20 cellular contexts compared by ENCODE assay signal in the genomic region with DNA sequence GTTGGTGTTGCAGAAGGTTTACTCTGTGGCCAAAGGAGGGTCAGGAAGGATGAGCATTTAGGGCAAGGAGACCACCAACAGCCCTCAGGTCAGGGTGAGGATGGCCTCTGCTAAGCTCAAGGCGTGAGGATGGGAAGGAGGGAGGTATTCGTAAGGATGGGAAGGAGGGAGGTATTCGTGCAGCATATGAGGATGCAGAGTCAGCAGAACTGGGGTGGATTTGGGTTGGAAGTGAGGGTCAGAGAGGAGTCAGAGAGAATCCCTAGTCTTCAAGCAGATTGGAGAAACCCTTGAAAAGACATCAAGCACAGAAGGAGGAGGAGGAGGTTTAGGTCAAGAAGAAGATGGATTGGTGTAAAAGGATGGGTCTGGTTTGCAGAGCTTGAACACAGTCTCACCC. TPM values are rescaled to one million over a fixed set of nuclear protein-coding genes. Genes with fewer than 3 reads are reported as not detected.
DNase-seq lines count a peak whose midpoint lies in the region; ATAC-seq, FAIRE-seq and TF ChIP-seq lines count a peak whose summit lies in the region.
"Had no signal": no experiment of that assay in that cellular context is flagged by ENCODE, and none has a peak within 500 bp of the region (broad histone marks: within the 10 kb centered on the region; RNA-seq: fewer than 3 reads in every experiment).

No MANE protein-coding gene starts in this region.

- dilution Hi-C loops in IMR-90 (cut with HindIII; ENCODE audit: low sequenced_read_pairs, unreplicated experiment) = no loop called here

- H3K56ac ChIP-seq in IMR-90 (ENCODE audit: extremely low read depth, insufficient read depth, low read length) = no peak overlapping the region

- ATAC-seq in activated naive CD8-positive, alpha-beta T cell treated with anti-CD3 and anti-CD28 coated beads, Interleukin-2, amount 10 ng/mL, durations not matched to agents 7 days and 5 days (ENCODE audit: low read depth) = no peak
- ATAC-seq in IMR-90 (ENCODE audit: low read depth) = no peak
- ATAC-seq in K562 = no peak
- ATAC-seq in stimulated activated effector memory CD8-positive, alpha-beta T cell treated with anti-CD3 and anti-CD28 coated beads, Interleukin-12 subunit alpha, Interleukin-12 subunit beta, amount 100 ng/mL, for 72 hours = no peak
- no peak for ATAC-seq in HG03159 (IDR thresholded peaks at IDR 0.05; ENCODE audit: unreplicated experiment)
- ATAC-seq: HCT116 had no signal

- H3K4me1 ChIP-seq in IMR-90 (ENCODE audit: control insufficient read depth, insufficient read depth, low read length) (no peaks in the 10 kb centered on the region), K562 (replicated peaks in 1 of 2; ENCODE audit: control insufficient read depth in 2 of 2, insufficient read depth in 2 of 2, low read length in 2 of 2) (no peaks in the 10 kb centered on the region), thyroid gland (no peaks in the 10 kb centered on the region)

- H3K9me3 Mint-ChIP-seq in activated naive CD8-positive, alpha-beta T cell treated with anti-CD3 and anti-CD28 coated beads, Interleukin-2, amount 10 ng/mL, durations not matched to agents 7 days and 5 days = no peaks in the 10 kb centered on the region
- no peaks in the 10 kb centered on the region for H3K9me3 Mint-ChIP-seq in activated naive CD8-positive, alpha-beta T cell treated with anti-CD3 and anti-CD28 coated beads for 36 hours
- no peaks in the 10 kb centered on the region for H3K9me3 Mint-ChIP-seq in stimulated activated effector memory CD8-positive, alpha-beta T cell treated with anti-CD3 and anti-CD28 coated beads, Interleukin-12 subunit alpha, Interleukin-12 subunit beta, amount 100 ng/mL, for 72 hours

- TF ChIP-seq POLR2A in IMR-90 (IDR thresholded peaks at IDR 0.05; ENCODE audit: low read depth, low read length) (no peak), K562 (conservative IDR thresholded peaks at IDR 0.05) (no peak), thyroid gland (IDR thresholded peaks at IDR 0.05) (no peak)

- H3K23ac ChIP-seq in IMR-90 (ENCODE audit: low read depth, low read length) = no peak overlapping the region

- H3K36me3 ChIP-seq in IMR-90 (ENCODE audit: control insufficient read depth, insufficient read depth, low read length) = no peaks in the 10 kb centered on the region
- H3K36me3 ChIP-seq in K562 (ENCODE audit: control insufficient read depth, insufficient read depth, low read length) = no peaks in the 10 kb centered on the region
- no peaks in the 10 kb centered on the region for H3K36me3 ChIP-seq in thyroid gland

- 57% methylated on average over 2 of the region's 3 CpGs; no CpG with 5 or more reads in 1 of the 2 experiments for WGBS in IMR-90 (ENCODE audit: extremely low coverage in 2 of 2, insufficient read length in 1 of 2), 2 experiments
- WGBS in K562 (ENCODE audit: insufficient coverage, low coverage, missing lambda C conversion rate) = 2% methylated on average over 3 of the region's 3 CpGs
- WGBS in thyroid gland, 2 donors = 80 to 89% methylated on average over 3 of the region's 3 CpGs

- H3K4ac ChIP-seq in IMR-90 (ENCODE audit: low read depth, low read length) = no peak overlapping the region

- H2BK15ac ChIP-seq in IMR-90 (ENCODE audit: low read depth, low read length) = no peak overlapping the region

- DNase-seq in activated naive CD8-positive, alpha-beta T cell treated with anti-CD3 and anti-CD28 coated beads, Interleukin-2, amount 10 ng/mL, durations not matched to agents 7 days and 5 days = no peak
- no peak for DNase-seq in activated naive CD8-positive, alpha-beta T cell treated with anti-CD3 and anti-CD28 coated beads for 36 hours
- no peak for DNase-seq in IMR-90
- DNase-seq in K562 (ENCODE audit: extremely low read depth in 1 of 4, low spot score in 3 of 4) = no peak
- no peak for DNase-seq in stimulated activated effector memory CD8-positive, alpha-beta T cell treated with anti-CD3 and anti-CD28 coated beads, Interleukin-12 subunit alpha, Interleukin-12 subunit beta, amount 100 ng/mL, for 72 hours (ENCODE audit: low spot score in 2 of 2)
- no peak for DNase-seq in thyroid gland
- no peak for DNase-seq in activated effector memory CD4-positive, alpha-beta T cell treated with anti-CD3 and anti-CD28 coated beads, Interleukin-2, amount 50 U/mL, for 16 hours
- DNase-seq: DMS79 treated with DMSO at 0.1 percent for 48 hours, NCI-H1417 treated with DMSO at 0.1 percent for 48 hours, NCI-H2029, NCI-H2171 treated with DMSO at 0.1 percent for 48 hours, NCI-H446 treated with DMSO at 0.1 percent for 48 hours, OCI-M1 had no signal

- no TSS peak for BruUV-seq in IMR-90 (replicated peaks; lab: Mats Ljungman, UMichigan)
- BruUV-seq in K562 (replicated peaks; lab: Mats Ljungman, UMichigan) = no TSS peak

- H4K8ac ChIP-seq in IMR-90 (ENCODE audit: low read depth in 2 of 2, low read length in 2 of 2) = no peak overlapping the region

- POLR2A ChIA-PET in activated naive CD8-positive, alpha-beta T cell treated with anti-CD3 and anti-CD28 coated beads, Interleukin-2, amount 10 ng/mL, durations not matched to agents 7 days and 5 days (lab: Charles Lee) = interaction anchor here (0.6 to 2.3 kb wide), 3 partner anchors 9 to 161 kb away, joined by 3 to 7 read pairs (median 4); no protein-coding TSS in a partner anchor
- POLR2A ChIA-PET in IMR-90 (lab: Charles Lee; ENCODE audit: unreplicated experiment) = no interaction called here
- POLR2A ChIA-PET in K562 (lab: Yijun Ruan, JAX) = interaction anchor here (0.6 to 1.0 kb wide), 2 partner anchors 11 to 12 kb away, joined by 4 to 6 read pairs; no protein-coding TSS in a partner anchor

- no peak for TF ChIP-seq CTCF in IMR-90 (conservative IDR thresholded peaks at IDR 0.05; ENCODE audit: low read depth, low read length)
- no peak for TF ChIP-seq CTCF in K562 (IDR thresholded peaks at IDR 0.05 in 2 of 3, conservative IDR thresholded peaks at IDR 0.05 in 1 of 3; ENCODE audit: insufficient read depth in 2 of 3, low read depth in 1 of 3, low read length in 3 of 3)
- no peak for TF ChIP-seq CTCF in thyroid gland (IDR thresholded peaks at IDR 0.05)

- H2AK9ac ChIP-seq in IMR-90 (replicated peaks; ENCODE audit: low read depth, low read length, poor library complexity) = no peak overlapping the region

- no peaks in the 10 kb centered on the region for H3K9me3 ChIP-seq in IMR-90 (ENCODE audit: control insufficient read depth, insufficient read depth, low read length)
- no peaks in the 10 kb centered on the region for H3K9me3 ChIP-seq in K562 (replicated peaks; ENCODE audit: control insufficient read depth, insufficient read depth, low read depth, low read length)
- H3K9me3 ChIP-seq in thyroid gland = no peaks in the 10 kb centered on the region

- H2BK5ac ChIP-seq in IMR-90 (ENCODE audit: low read depth, low read length, poor library complexity, severe bottlenecking) = no peak overlapping the region

- peaks cover 31% of the 10 kb centered on the region for H3K36me3 Mint-ChIP-seq in activated naive CD8-positive, alpha-beta T cell treated with anti-CD3 and anti-CD28 coated beads, Interleukin-2, amount 10 ng/mL, durations not matched to agents 7 days and 5 days
- no peaks in the 10 kb centered on the region for H3K36me3 Mint-ChIP-seq in activated naive CD8-positive, alpha-beta T cell treated with anti-CD3 and anti-CD28 coated beads for 36 hours
- peaks cover 48% of the 10 kb centered on the region for H3K36me3 Mint-ChIP-seq in stimulated activated effector memory CD8-positive, alpha-beta T cell treated with anti-CD3 and anti-CD28 coated beads, Interleukin-12 subunit alpha, Interleukin-12 subunit beta, amount 100 ng/mL, for 72 hours

- H2BK120ac ChIP-seq in IMR-90 (ENCODE audit: low read depth, low read length) = no peak overlapping the region

- TF ChIP-seq RAD21 in IMR-90 (IDR thresholded peaks at IDR 0.05; ENCODE audit: low read length) = no peak
- TF ChIP-seq RAD21 in K562 (CRISPR knock-in tag; conservative IDR thresholded peaks at IDR 0.05 in 1 of 2, IDR thresholded peaks at IDR 0.05 in 1 of 2) = no peak

- H4K20me1 ChIP-seq in IMR-90 (ENCODE audit: insufficient read depth, low read length) = no peaks in the 10 kb centered on the region
- H4K20me1 ChIP-seq in K562 (replicated peaks; ENCODE audit: control insufficient read depth, insufficient read depth, low read length) = no peaks in the 10 kb centered on the region

- no peak overlapping the region for H4K5ac ChIP-seq in IMR-90 (ENCODE audit: low read depth, low read length)

- intact Hi-C loops in IMR-90 (cut with micrococcal nuclease) (loop anchor here (5.0 kb wide), 2 partner anchors 167 to 612 kb away; partner anchors contain the start of gene CCR1), K562 (cut with micrococcal nuclease) (loop anchor here (5.0 kb wide), 3 partner anchors 53 to 297 kb away; no protein-coding TSS in a partner anchor), thyroid gland (cut with DNase I) (no loop called here)

- H3K79me2 ChIP-seq in K562 (ENCODE audit: control insufficient read depth, insufficient read depth, low read length) = no peaks in the 10 kb centered on the region

- TF ChIP-seq EP300 in K562 (IDR thresholded peaks at IDR 0.05; ENCODE audit: low read length) = no peak

- no peak for FAIRE-seq in K562 (lab: Jason Lieb, UNC)
- FAIRE-seq: D721Med, G401.6, HTR-8/SVneo had no signal

- no peaks in the 10 kb centered on the region for H3K27me3 Mint-ChIP-seq in activated naive CD8-positive, alpha-beta T cell treated with anti-CD3 and anti-CD28 coated beads, Interleukin-2, amount 10 ng/mL, durations not matched to agents 7 days and 5 days
- peaks cover 11% of the 10 kb centered on the region for H3K27me3 Mint-ChIP-seq in activated naive CD8-positive, alpha-beta T cell treated with anti-CD3 and anti-CD28 coated beads for 36 hours

- H2BK20ac ChIP-seq in IMR-90 (ENCODE audit: low read depth, low read length) = no peak overlapping the region

- CTCF ChIA-PET in IMR-90 (lab: Yijun Ruan, JAX) (interaction anchor here (0.8 kb wide), 1 partner anchor 257 kb away, joined by 4 read pairs; no protein-coding TSS in a partner anchor), K562 (lab: Yijun Ruan, JAX; ENCODE audit: low intra/inter-chr PET ratio) (no interaction called here)

- no peaks in the 10 kb centered on the region for H3K79me1 ChIP-seq in IMR-90 (ENCODE audit: low read depth in 1 of 2, low read length in 2 of 2)

- H3K9me1 ChIP-seq in IMR-90 (ENCODE audit: insufficient read depth, low read length) (no peaks in the 10 kb centered on the region), K562 (ENCODE audit: control insufficient read depth, insufficient read depth, low read length) (no peaks in the 10 kb centered on the region)

- H2AK5ac ChIP-seq in IMR-90 (ENCODE audit: low read depth, low read length) = no peak overlapping the region

- H3K4me3 Mint-ChIP-seq in activated naive CD8-positive, alpha-beta T cell treated with anti-CD3 and anti-CD28 coated beads, Interleukin-2, amount 10 ng/mL, durations not matched to agents 7 days and 5 days = peak overlapping the region; percentile 74
- no peak overlapping the region for H3K4me3 Mint-ChIP-seq in activated naive CD8-positive, alpha-beta T cell treated with anti-CD3 and anti-CD28 coated beads for 36 hours
- H3K4me3 Mint-ChIP-seq in stimulated activated effector memory CD8-positive, alpha-beta T cell treated with anti-CD3 and anti-CD28 coated beads, Interleukin-12 subunit alpha, Interleukin-12 subunit beta, amount 100 ng/mL, for 72 hours = peak overlapping the region; percentile 61

- in situ Hi-C loops in IMR-90 (cut with MboI; ENCODE audit: low sequenced_read_pairs) (loop anchor here (10.0 kb wide), 2 partner anchors 290 to 430 kb away; partner anchors contain the start of gene CXCR6), K562 (cut with MboI) (no loop called here)

- peaks cover 63% of the 10 kb centered on the region for H3K4me1 Mint-ChIP-seq in activated naive CD8-positive, alpha-beta T cell treated with anti-CD3 and anti-CD28 coated beads, Interleukin-2, amount 10 ng/mL, durations not matched to agents 7 days and 5 days
- peaks cover 18% of the 10 kb centered on the region for H3K4me1 Mint-ChIP-seq in activated naive CD8-positive, alpha-beta T cell treated with anti-CD3 and anti-CD28 coated beads for 36 hours
- H3K4me1 Mint-ChIP-seq in stimulated activated effector memory CD8-positive, alpha-beta T cell treated with anti-CD3 and anti-CD28 coated beads, Interleukin-12 subunit alpha, Interleukin-12 subunit beta, amount 100 ng/mL, for 72 hours = peaks cover 70% of the 10 kb centered on the region

- H3K27ac ChIP-seq in IMR-90 (ENCODE audit: insufficient read depth, low read length) (no peak overlapping the region), K562 (ENCODE audit: extremely low read depth, low read depth, low read length) (no peak overlapping the region), thyroid gland (no peak overlapping the region)
- H3K27ac ChIP-seq: HL-60, RWPE1 had no signal

- H3K4me3 ChIP-seq in IMR-90 (ENCODE audit: insufficient read depth, low read depth, low read length) = no peak overlapping the region
- H3K4me3 ChIP-seq in K562 = no peak overlapping the region
- no peak overlapping the region for H3K4me3 ChIP-seq in thyroid gland (replicated peaks in 1 of 3)

- no peak overlapping the region for H3K14ac ChIP-seq in IMR-90 (replicated peaks; ENCODE audit: low read depth, low read length)

- H3K9ac ChIP-seq in IMR-90 (ENCODE audit: low read depth, low read length) (no peak overlapping the region), K562 (ENCODE audit: insufficient read depth in 1 of 2, low read depth in 2 of 2, low read length in 2 of 2) (no peak overlapping the region)

- H2AFZ ChIP-seq in IMR-90 (replicated peaks; ENCODE audit: low read length, poor library complexity) (no peak overlapping the region), K562 (ENCODE audit: low read depth, low read length) (no peak overlapping the region)

- H3K4me2 ChIP-seq in IMR-90 (ENCODE audit: low read depth, low read length) (no peak overlapping the region), K562 (ENCODE audit: insufficient read depth, low read length) (no peak overlapping the region)

- H3K27ac Mint-ChIP-seq in activated naive CD8-positive, alpha-beta T cell treated with anti-CD3 and anti-CD28 coated beads, Interleukin-2, amount 10 ng/mL, durations not matched to agents 7 days and 5 days = peak overlapping the region; percentile 91
- no peak overlapping the region for H3K27ac Mint-ChIP-seq in activated naive CD8-positive, alpha-beta T cell treated with anti-CD3 and anti-CD28 coated beads for 36 hours
- peak overlapping the region; percentile 38 for H3K27ac Mint-ChIP-seq in stimulated activated effector memory CD8-positive, alpha-beta T cell treated with anti-CD3 and anti-CD28 coated beads, Interleukin-12 subunit alpha, Interleukin-12 subunit beta, amount 100 ng/mL, for 72 hours

- H3K27me3 ChIP-seq in IMR-90 (ENCODE audit: control insufficient read depth, insufficient read depth, low read length) (peaks cover 42% of the 10 kb centered on the region), K562 (ENCODE audit: control insufficient read depth in 2 of 2, insufficient read depth in 2 of 2, low read length in 2 of 2) (peaks cover 19 to 37% of the 10 kb centered on the region in 2 experiments; a peak in 4 of 5 replicates), thyroid gland (no peaks in the 10 kb centered on the region)

- no peak overlapping the region for H3K18ac ChIP-seq in IMR-90 (ENCODE audit: low read depth, low read length)

- H4K91ac ChIP-seq in IMR-90 (ENCODE audit: insufficient read depth, low read depth, low read length) = no peak overlapping the region

RNA-seq across cellular contexts. Expression of gene CCR5, which starts 4.0 kb away (rescaled TPM):
- total RNA-seq in activated naive CD8-positive, alpha-beta T cell treated with anti-CD3 and anti-CD28 coated beads, Interleukin-2, amount 10 ng/mL, durations not matched to agents 7 days and 5 days = 10 to 100 TPM; 39.6 to 44.3 TPM
- total RNA-seq in activated naive CD8-positive, alpha-beta T cell treated with anti-CD3 and anti-CD28 coated beads for 36 hours = under 1 TPM; 0.08 to 0.21 TPM
- not detected in 2 replicates for total RNA-seq in IMR-90 (2012; rRNA removed)
- not detected in 2 replicates for polyA plus RNA-seq in IMR-90 (2012; rRNA removed)
- not detected in 2 replicates for polyA plus RNA-seq in IMR-90 (2012; cell fraction: cytosol; rRNA removed)
- polyA plus RNA-seq in IMR-90 (2012; cell fraction: nucleus; rRNA removed; ENCODE audit: low replicate concordance) = not detected in 2 replicates
- total RNA-seq in K562 (2011; cell fraction: chromatin; rRNA removed; ENCODE audit: low replicate concordance) = not detected in 2 replicates
- total RNA-seq in K562 (2011; cell fraction: nucleolus; rRNA removed) = not detected in 2 replicates
- total RNA-seq in K562 (2011; cell fraction: nucleoplasm; rRNA removed) = not detected in 2 replicates
- not detected in 2 replicates for total RNA-seq in K562 (2014; rRNA removed)
- total RNA-seq in K562 (2014; rRNA removed; fragmentation: Illumina TruSeq; extraction: Trizol) = not detected in 2 replicates
- total RNA-seq in K562 (2015; rRNA removed; fragmentation: Illumina TruSeq; extraction: Trizol) = not detected in 2 replicates
- not detected in 2 replicates for total RNA-seq in K562 (2021)
- not detected in 2 replicates for polyA plus RNA-seq in K562 (2011; rRNA removed)
- polyA plus RNA-seq in K562 (2011; cell fraction: cytosol; rRNA removed) = not detected in 2 replicates
- polyA plus RNA-seq in K562 (2011; cell fraction: nucleus; rRNA removed) = not detected in 2 replicates
- not detected in 2 replicates for polyA plus RNA-seq in K562 (2012)
- polyA plus RNA-seq in K562 (2014; fragmentation: Illumina TruSeq; extraction: Trizol) = not detected in 2 replicates
- polyA plus RNA-seq in K562 (2014; fragmentation: Nextera tagmentation; extraction: Ambion mirVana) = not detected
- not detected in 2 replicates for polyA plus RNA-seq in K562 (2014; rRNA removed)
- not detected in 2 replicates for polyA minus RNA-seq in K562 (2011; rRNA and poly(A)+ RNA removed)
- polyA minus RNA-seq in K562 (2011; cell fraction: cytosol; rRNA and poly(A)+ RNA removed) = not detected in 2 replicates
- not detected in 2 replicates for polyA minus RNA-seq in K562 (2011; cell fraction: nucleus; rRNA and poly(A)+ RNA removed)
- total RNA-seq in thyroid gland = under 1 TPM in 3 of 4 donors, not detected in 1; 0.40 to 0.56 (median 0.49) TPM

RNA-seq across cellular contexts. Expression of gene CCR2, which starts 20.8 kb away (rescaled TPM):
- 10 to 100 TPM; 52.5 to 53.0 TPM for total RNA-seq in activated naive CD8-positive, alpha-beta T cell treated with anti-CD3 and anti-CD28 coated beads, Interleukin-2, amount 10 ng/mL, durations not matched to agents 7 days and 5 days
- under 1 TPM in 1 of 2 experiments, not detected in 1; 0.16 TPM for total RNA-seq in activated naive CD8-positive, alpha-beta T cell treated with anti-CD3 and anti-CD28 coated beads for 36 hours
- total RNA-seq in IMR-90 (2012; rRNA removed) (not detected in 2 replicates), K562 (2014; rRNA removed) (not detected in 2 replicates), K562 (2014; rRNA removed; fragmentation: Illumina TruSeq; extraction: Trizol) (not detected in 2 replicates), K562 (2015; rRNA removed; fragmentation: Illumina TruSeq; extraction: Trizol) (not detected in 2 replicates), K562 (2021) (not detected in 2 replicates), thyroid gland (1 to 10 TPM in 3 of 4 donors, under 1 TPM in 1; 0.89 to 4.4 (median 1.8) TPM)
- polyA plus RNA-seq in IMR-90 (2012; rRNA removed) (not detected in 2 replicates), K562 (2011; rRNA removed) (not detected in 2 replicates), K562 (2014; fragmentation: Illumina TruSeq; extraction: Trizol) (not detected in 2 replicates), K562 (2014; fragmentation: Nextera tagmentation; extraction: Ambion mirVana) (not detected), K562 (2014; rRNA removed) (not detected in 2 replicates)
- polyA plus RNA-seq in IMR-90 (2012; cell fraction: cytosol; rRNA removed) = not detected in 2 replicates
- not detected in 2 replicates for polyA plus RNA-seq in IMR-90 (2012; cell fraction: nucleus; rRNA removed; ENCODE audit: low replicate concordance)
- not detected in 2 replicates for total RNA-seq in K562 (2011; cell fraction: chromatin; rRNA removed; ENCODE audit: low replicate concordance)
- not detected in 2 replicates for total RNA-seq in K562 (2011; cell fraction: nucleolus; rRNA removed)
- total RNA-seq in K562 (2011; cell fraction: nucleoplasm; rRNA removed) = not detected in 2 replicates
- not detected in 2 replicates for polyA plus RNA-seq in K562 (2011; cell fraction: cytosol; rRNA removed)
- polyA plus RNA-seq in K562 (2011; cell fraction: nucleus; rRNA removed) = not detected in 2 replicates
- polyA plus RNA-seq in K562 (2012) = not detected in 2 replicates
- polyA minus RNA-seq in K562 (2011; rRNA and poly(A)+ RNA removed) = not detected in 2 replicates
- polyA minus RNA-seq in K562 (2011; cell fraction: cytosol; rRNA and poly(A)+ RNA removed) = not detected in 2 replicates
- not detected in 2 replicates for polyA minus RNA-seq in K562 (2011; cell fraction: nucleus; rRNA and poly(A)+ RNA removed)

RNA-seq across cellular contexts. Expression of gene CCRL2, which starts 32.3 kb away (rescaled TPM):
- 10 to 100 TPM; 13.5 to 14.4 TPM for total RNA-seq in activated naive CD8-positive, alpha-beta T cell treated with anti-CD3 and anti-CD28 coated beads, Interleukin-2, amount 10 ng/mL, durations not matched to agents 7 days and 5 days
- 1 to 10 TPM; 3.1 to 3.4 TPM for total RNA-seq in activated naive CD8-positive, alpha-beta T cell treated with anti-CD3 and anti-CD28 coated beads for 36 hours
- total RNA-seq in IMR-90 (2012; rRNA removed) (0.28 and 0.36 TPM in 2 replicates), K562 (2014; rRNA removed) (3.6 and 4.1 TPM in 2 replicates), K562 (2014; rRNA removed; fragmentation: Illumina TruSeq; extraction: Trizol) (3.4 and 4.5 TPM in 2 replicates), K562 (2015; rRNA removed; fragmentation: Illumina TruSeq; extraction: Trizol) (3.1 and 4.0 TPM in 2 replicates), K562 (2021) (3.3 and 3.5 TPM in 2 replicates), thyroid gland (1 to 10 TPM in 1 of 4 donors, under 1 TPM in 3; 0.33 to 1.5 (median 0.81) TPM)
- polyA plus RNA-seq in IMR-90 (2012; rRNA removed) (0.16 and 0.29 TPM in 2 replicates), K562 (2011; rRNA removed) (4.2 and 5.4 TPM in 2 replicates), K562 (2014; fragmentation: Illumina TruSeq; extraction: Trizol) (3.2 and 3.4 TPM in 2 replicates), K562 (2014; fragmentation: Nextera tagmentation; extraction: Ambion mirVana) (1 to 10 TPM; 4.3 to 5.7 TPM), K562 (2014; rRNA removed) (2.2 and 3.5 TPM in 2 replicates)
- 0.09 and 0.12 TPM in 2 replicates for polyA plus RNA-seq in IMR-90 (2012; cell fraction: cytosol; rRNA removed)
- 0.05 and 0.31 TPM in 2 replicates for polyA plus RNA-seq in IMR-90 (2012; cell fraction: nucleus; rRNA removed; ENCODE audit: low replicate concordance)
- total RNA-seq in K562 (2011; cell fraction: chromatin; rRNA removed; ENCODE audit: low replicate concordance) = 7.7 and 14.6 TPM in 2 replicates
- 9.2 and 13.7 TPM in 2 replicates for total RNA-seq in K562 (2011; cell fraction: nucleolus; rRNA removed)
- 12.1 and 14.7 TPM in 2 replicates for total RNA-seq in K562 (2011; cell fraction: nucleoplasm; rRNA removed)
- 3.2 and 4.8 TPM in 2 replicates for polyA plus RNA-seq in K562 (2011; cell fraction: cytosol; rRNA removed)
- polyA plus RNA-seq in K562 (2011; cell fraction: nucleus; rRNA removed) = 5.8 and 6.6 TPM in 2 replicates
- 4.8 and 12.0 TPM in 2 replicates for polyA plus RNA-seq in K562 (2012)
- 5.5 and 6.4 TPM in 2 replicates for polyA minus RNA-seq in K562 (2011; rRNA and poly(A)+ RNA removed)
- 3.1 TPM in 1 of 2 replicates, not detected in the other for polyA minus RNA-seq in K562 (2011; cell fraction: cytosol; rRNA and poly(A)+ RNA removed)
- 11.4 and 11.7 TPM in 2 replicates for polyA minus RNA-seq in K562 (2011; cell fraction: nucleus; rRNA and poly(A)+ RNA removed)

Comparison
In these comparisons a context has a peak if more than half of its experiments do, and no peak if none do; other contexts are left out.
1. RNA of gene CCR5, which starts 4.0 kb away (total RNA-seq): 39.6 to 44.3 TPM in activated naive CD8-positive, alpha-beta T cell treated with anti-CD3 and anti-CD28 coated beads, Interleukin-2, amount 10 ng/mL, durations not matched to agents 7 days and 5 days; 0.40 to 0.56 TPM in thyroid gland, 0.08 to 0.21 TPM in activated naive CD8-positive, alpha-beta T cell treated with anti-CD3 and anti-CD28 coated beads for 36 hours, not detected in IMR-90 and not detected in K562; every median in the first group is over 10 times any median in the second.
2. RNA of gene CCR2, which starts 20.8 kb away (total RNA-seq): 52.5 to 53.0 TPM in activated naive CD8-positive, alpha-beta T cell treated with anti-CD3 and anti-CD28 coated beads, Interleukin-2, amount 10 ng/mL, durations not matched to agents 7 days and 5 days; 0.89 to 4.4 TPM in thyroid gland, 0.16 TPM in activated naive CD8-positive, alpha-beta T cell treated with anti-CD3 and anti-CD28 coated beads for 36 hours, not detected in IMR-90 and not detected in K562; every median in the first group is over 4 times any median in the second.